ENCODE assay signal across 8 cellular contexts in the genomic region with DNA sequence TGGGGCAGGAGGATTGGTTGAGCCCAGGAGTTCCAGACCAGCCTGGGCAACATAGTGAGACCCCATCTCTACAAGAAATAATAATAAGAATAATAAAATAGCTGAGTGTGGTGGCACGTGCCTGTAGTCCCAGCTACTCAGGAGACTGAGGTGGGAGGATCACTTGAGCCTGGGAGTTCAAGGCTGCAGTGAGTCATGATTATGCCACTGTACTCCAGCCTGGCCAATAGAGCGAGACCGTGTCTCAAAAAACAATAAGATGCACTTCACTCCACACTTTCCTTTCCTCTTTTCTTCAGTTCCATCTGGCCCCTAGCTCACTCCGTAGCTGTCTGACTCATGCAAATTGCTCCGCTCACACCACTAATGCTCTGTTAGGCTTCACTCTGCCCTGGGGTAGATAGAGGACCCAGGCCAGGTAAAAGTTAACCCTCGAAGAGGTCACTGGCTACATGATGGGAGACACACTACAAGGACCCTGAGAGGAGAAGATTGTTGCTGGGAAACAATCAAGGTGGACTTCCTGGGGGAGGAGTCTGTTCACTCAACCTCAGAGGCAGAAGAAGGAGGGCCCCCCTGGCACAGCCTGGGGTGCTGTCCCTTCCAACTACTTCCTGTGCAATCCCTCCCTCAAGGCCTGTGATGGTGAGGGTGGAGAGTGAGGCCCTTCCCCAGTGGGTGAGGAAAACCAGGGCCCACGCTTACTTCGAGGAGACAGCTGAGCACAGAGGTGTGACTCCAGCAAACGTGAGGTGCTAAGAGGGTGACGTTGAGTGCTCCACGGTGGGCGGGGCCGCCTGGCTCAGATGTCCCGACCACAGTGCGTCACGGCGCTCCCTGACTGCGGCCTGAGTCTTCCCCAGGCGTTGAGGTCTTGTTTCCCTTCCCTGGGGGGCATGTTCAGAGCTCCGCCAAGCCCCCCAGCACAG. TPM values are rescaled to one million over a fixed set of nuclear protein-coding genes. Genes with fewer than 3 reads are reported as not detected.
A peak's percentile ranks its signal among the peaks of the same experiment; 100 is the strongest.
DNase-seq lines count a peak whose midpoint lies in the region; ATAC-seq and TF ChIP-seq lines count a peak whose summit lies in the region.

No MANE protein-coding gene starts in this region.

- H3K4me3 ChIP-seq in CD8-positive, alpha-beta T cell (ENCODE audit: low read depth, low read length) = no peak overlapping the region
- H3K4me3 ChIP-seq in coronary artery = no peak overlapping the region

- peak; percentile 41 to 85 (median 62) for DNase-seq in CD8-positive, alpha-beta T cell
- DNase-seq in HK-2 (ENCODE audit: unreplicated experiment) (peak; percentile 71), NCI-H446 (lab: John Stamatoyannopoulos, UW) (no peak), coronary artery (ENCODE audit: low spot score) (no peak), inferior parietal cortex (ENCODE audit: extremely low spot score) (no peak)
- peak; percentile 55 to 72 for DNase-seq in activated T-cell treated with anti-CD3 and anti-CD28 coated beads, Interleukin-2, amount 50 U/mL, for 48 hours
- DNase-seq in stimulated activated CD4-positive, alpha-beta T cell treated with anti-CD3 and anti-CD28 coated beads, Interleukin-2, amount 100 ng/mL, for 24 hours = peak; percentile 53 to 60

- no peaks in the 10 kb centered on the region for H3K27me3 Mint-ChIP-seq in CD8-positive, alpha-beta T cell (ENCODE audit: low read depth)

- H3K4me3 Mint-ChIP-seq in CD8-positive, alpha-beta T cell = no peak overlapping the region

- no peaks in the 10 kb centered on the region for H3K27me3 ChIP-seq in CD8-positive, alpha-beta T cell (ENCODE audit: insufficient read depth, low read length)

- POLR2A ChIA-PET in CD8-positive, alpha-beta T cell (lab: Charles Lee) = interaction anchor here (0.8 to 1.1 kb wide), 3 partner anchors 10 to 342 kb away, joined by 3 read pairs; no protein-coding TSS in a partner anchor

- H3K36me3 ChIP-seq in CD8-positive, alpha-beta T cell (ENCODE audit: insufficient read depth, low read length) = no peaks in the 10 kb centered on the region

- no peak for TF ChIP-seq CTCF in CD8-positive, alpha-beta T cell (IDR thresholded peaks at IDR 0.05)
- no peak for TF ChIP-seq CTCF in coronary artery (IDR thresholded peaks at IDR 0.05)

- intact Hi-C loops in CD8-positive, alpha-beta T cell (cut with DNase I, micrococcal nuclease) = no loop called here

- H3K27ac ChIP-seq in CD8-positive, alpha-beta T cell (ENCODE audit: low read depth, low read length) = peak overlapping the region; percentile 21
- H3K27ac ChIP-seq in coronary artery = no peak overlapping the region

- CTCF ChIA-PET in CD8-positive, alpha-beta T cell (lab: Charles Lee) = interaction anchor here (1.5 to 6.0 kb wide), 3 partner anchors 30 to 217 kb away, joined by 3 to 23 read pairs (median 4); no protein-coding TSS in a partner anchor

- peak overlapping the region; percentile 63 for H3K27ac Mint-ChIP-seq in CD8-positive, alpha-beta T cell

- H3K9me3 ChIP-seq in CD8-positive, alpha-beta T cell (ENCODE audit: low read length) = no peaks in the 10 kb centered on the region

- H3K4me1 ChIP-seq in CD8-positive, alpha-beta T cell (ENCODE audit: insufficient read depth, low read length) = peaks cover 26% of the 10 kb centered on the region

- H3K4me1 Mint-ChIP-seq in CD8-positive, alpha-beta T cell (ENCODE audit: low read depth) = peaks cover 32% of the 10 kb centered on the region

- H3K36me3 Mint-ChIP-seq in CD8-positive, alpha-beta T cell = no peaks in the 10 kb centered on the region

- no peaks in the 10 kb centered on the region for H3K9me3 Mint-ChIP-seq in CD8-positive, alpha-beta T cell

- ATAC-seq in CD8-positive, alpha-beta T cell = peak; percentile 91
- ATAC-seq in GM19452 (IDR thresholded peaks at IDR 0.05; ENCODE audit: unreplicated experiment) = peak; percentile 43

RNA-seq across cellular contexts. Expression of gene TNFSF9, which starts 8.8 kb away (rescaled TPM):
- total RNA-seq in CD8-positive, alpha-beta T cell = 10 to 100 TPM; 18.3 to 19.8 TPM

RNA-seq across cellular contexts. Expression of gene TUBB4A, which starts 19.9 kb away (rescaled TPM):
- total RNA-seq in CD8-positive, alpha-beta T cell = 1 to 10 TPM; 1.4 to 1.6 TPM

RNA-seq across cellular contexts. Expression of gene DENND1C, which starts 40.4 kb away (rescaled TPM):
- 10 to 100 TPM; 94.0 to 95.9 TPM for total RNA-seq in CD8-positive, alpha-beta T cell

RNA-seq across cellular contexts. Expression of gene CRB3, which starts 57.9 kb away (rescaled TPM):
- 1 to 10 TPM; 7.8 to 8.9 TPM for total RNA-seq in CD8-positive, alpha-beta T cell

Comparison
In these comparisons a context has a peak if more than half of its experiments do, and no peak if none do; other contexts are left out.
1. DNase-seq: peak in CD8-positive, alpha-beta T cell (7 of 7), HK-2 (single experiment), activated T-cell treated with anti-CD3 and anti-CD28 coated beads, Interleukin-2, amount 50 U/mL, for 48 hours (2 of 2) and stimulated activated CD4-positive, alpha-beta T cell treated with anti-CD3 and anti-CD28 coated beads, Interleukin-2, amount 100 ng/mL, for 24 hours (2 of 2); none in NCI-H446 (0 of 2), coronary artery (single experiment) and inferior parietal cortex (single experiment).